In the genomic region with DNA sequence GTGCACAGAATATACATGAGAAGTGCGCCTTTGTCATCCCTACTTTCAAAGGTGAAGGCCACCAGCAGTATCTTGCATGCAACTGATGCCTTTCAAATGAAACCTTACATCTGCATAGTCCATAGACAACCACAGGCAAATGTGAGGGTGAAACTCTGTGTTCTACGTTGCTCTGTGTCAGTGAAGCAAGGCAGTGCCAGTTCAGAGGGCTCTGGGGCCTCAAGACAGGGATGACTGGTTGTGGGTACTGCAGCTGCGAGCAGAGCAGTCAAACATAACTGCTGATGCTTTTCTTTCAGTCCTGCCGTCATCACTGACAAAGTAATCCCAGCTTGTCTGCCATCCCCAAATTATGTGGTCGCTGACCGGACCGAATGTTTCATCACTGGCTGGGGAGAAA, we compare ENCODE assay signal across 14 cellular contexts. TPM values are rescaled to one million over a fixed set of nuclear protein-coding genes. Genes with fewer than 3 reads are reported as not detected.
DNase-seq lines count a peak whose midpoint lies in the region; ATAC-seq and TF ChIP-seq lines count a peak whose summit lies in the region.
"Not testable (repeated sequence)": the region's sequence is repeated elsewhere in the genome, so short reads cannot be mapped to it uniquely, and the experiment has no call there.
"Had no signal": no experiment of that assay in that cellular context is flagged by ENCODE, and none has a peak within 500 bp of the region (broad histone marks: within the 10 kb centered on the region; RNA-seq: fewer than 3 reads in every experiment).

No MANE protein-coding gene starts in this region.

- not testable (repeated sequence) for H3K9me3 ChIP-seq in DND-41 (ENCODE audit: insufficient read depth, low read length, severe bottlenecking); right lobe of liver

- DNase-seq in DND-41 (peak; percentile 12), MV-4-11 (lab: John Stamatoyannopoulos, UW) (peak; percentile 1)
- DNase-seq in right lobe of liver: not testable (repeated sequence)

- H3K9ac ChIP-seq in DND-41 (ENCODE audit: low read depth, low read length): not testable (repeated sequence)

- not testable (repeated sequence) for H3K27me3 ChIP-seq in DND-41 (ENCODE audit: insufficient read depth, low read length, poor library complexity); right lobe of liver

- TF ChIP-seq POLR2A in right lobe of liver (IDR thresholded peaks at IDR 0.05): not testable (repeated sequence)

- ATAC-seq in DND-41 (ENCODE audit: insufficient read depth, low read depth): peak; percentile 72; the same call in 2 of the 3 replicates
- peak; percentile 99 for ATAC-seq in GM18861 (IDR thresholded peaks at IDR 0.05; ENCODE audit: unreplicated experiment)
- peak; percentile 95 for ATAC-seq in GM19438 (IDR thresholded peaks at IDR 0.05; ENCODE audit: low read depth, unreplicated experiment)
- peak; percentile 98 for ATAC-seq in GM21723 (IDR thresholded peaks at IDR 0.05; ENCODE audit: unreplicated experiment)
- peak; percentile 99 for ATAC-seq in HG02943 (IDR thresholded peaks at IDR 0.05; ENCODE audit: low read depth, unreplicated experiment)
- ATAC-seq in HG03280 (IDR thresholded peaks at IDR 0.05; ENCODE audit: unreplicated experiment): peak; percentile 98
- peak in 3 of 4 donors; percentile 1 to 36 (median 13) for ATAC-seq in right lobe of liver

- H3K4me2 ChIP-seq in DND-41 (ENCODE audit: insufficient read depth, low read length): not testable (repeated sequence)

- H3K36me3 ChIP-seq in DND-41 (ENCODE audit: insufficient read depth, low read length): not testable (repeated sequence)
- H3K36me3 ChIP-seq in right lobe of liver: peaks cover 0 to 95% (median 25%) of the 10 kb centered on the region in 4 donors

- H3K27ac ChIP-seq in DND-41 (ENCODE audit: low read length); right lobe of liver: not testable (repeated sequence)

- not testable (repeated sequence) for H3K4me1 ChIP-seq in DND-41 (ENCODE audit: insufficient read depth, low read length); right lobe of liver

- H4K20me1 ChIP-seq in DND-41 (ENCODE audit: insufficient read depth, low read length): not testable (repeated sequence)

- intact Hi-C loops in right lobe of liver (cut with DNase I): not testable (repeated sequence)

- WGBS in right lobe of liver (ENCODE audit: insufficient coverage, low coverage, low lambda C conversion rate, missing lambda C conversion rate): 87% methylated on average over 7 of the region's 7 CpGs

- not testable (repeated sequence) for TF ChIP-seq CTCF in DND-41 (IDR thresholded peaks at IDR 0.05; ENCODE audit: borderline replicate concordance, extremely low read depth, low read length, poor library complexity, severe bottlenecking); right lobe of liver (IDR thresholded peaks at IDR 0.05)

- not testable (repeated sequence) for H3K79me2 ChIP-seq in DND-41 (ENCODE audit: insufficient read depth, low read length)

- not testable (repeated sequence) for H3K4me3 ChIP-seq in DND-41 (ENCODE audit: low read depth in 1 of 2, low read length in 2 of 2); right lobe of liver

- not testable (repeated sequence) for H2AFZ ChIP-seq in DND-41 (ENCODE audit: low read depth, low read length)

RNA-seq across cellular contexts. Expression of a gene that starts 39.0 kb away (rescaled TPM):
- 1,000 to 10,000 TPM in 4 of 6 experiments, 100 to 1,000 TPM in 2; 756 to 3,432 (median 1,885) TPM for total RNA-seq in right lobe of liver
- total RNA-seq: activated CD8-positive, alpha-beta memory T cell treated with anti-CD3 and anti-CD28 coated beads for 36 hours; bronchial epithelial cell; dermis blood vessel endothelial cell; frontal cortex; left colon; renal cortical epithelial cell had no signal

Comparison
In these comparisons a context has a peak if more than half of its experiments do, and no peak if none do; other contexts are left out.
1. ATAC-seq: peak in every context shown above with its lines; median percentile 99 in GM18861; 99 in HG02943; 98 in GM21723; 98 in HG03280; 95 in GM19438; 72 in DND-41; 13 in right lobe of liver.